Comparison of ENCODE assay signal across 8 cellular contexts in the genomic region with DNA sequence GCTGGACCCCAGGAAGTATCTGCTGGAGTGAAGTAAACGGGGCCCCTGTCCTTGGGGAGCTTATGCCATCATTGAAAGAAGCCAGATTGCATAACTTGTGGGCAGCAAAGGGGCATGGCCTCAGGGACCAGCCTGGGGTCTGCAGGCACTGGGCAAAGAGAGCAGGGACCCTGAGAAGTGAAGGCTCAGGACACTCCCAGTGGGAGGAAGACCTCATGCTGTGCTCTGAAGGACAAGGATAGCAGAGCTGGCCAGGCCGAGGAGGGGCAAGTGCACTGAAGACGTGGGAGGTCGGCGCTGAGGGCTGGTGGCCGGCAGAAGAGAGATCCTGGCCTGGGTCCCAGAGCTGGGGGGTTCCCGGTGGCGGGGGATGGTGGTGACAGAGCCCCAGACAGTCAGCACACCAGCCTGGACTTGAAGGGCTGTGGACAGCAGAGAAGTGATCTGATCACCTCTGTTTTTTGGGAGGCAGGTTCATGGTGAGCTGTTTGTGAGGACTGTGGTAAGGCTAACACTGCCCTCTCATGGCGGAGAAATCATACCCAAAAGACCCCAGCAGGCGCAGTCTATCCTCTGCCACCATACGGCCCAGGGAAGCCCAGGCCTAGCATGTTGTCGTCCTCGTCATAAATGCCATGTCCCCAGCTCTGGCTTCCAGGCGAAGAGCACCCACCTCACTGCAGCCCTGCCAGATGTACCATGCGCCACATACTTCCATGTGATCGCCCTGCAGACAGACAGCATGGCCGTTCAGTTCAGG. TPM values are rescaled to one million over a fixed set of nuclear protein-coding genes. Genes with fewer than 3 reads are reported as not detected.
A peak's percentile ranks its signal among the peaks of the same experiment; 100 is the strongest.
DNase-seq lines count a peak whose midpoint lies in the region; ATAC-seq and TF ChIP-seq lines count a peak whose summit lies in the region.

No MANE protein-coding gene starts in this region.

- no peak overlapping the region for H3K4me3 Mint-ChIP-seq in progenitor cell of endocrine pancreas (ENCODE audit: low read depth)

- H3K4me1 Mint-ChIP-seq in progenitor cell of endocrine pancreas (ENCODE audit: low read depth): peaks cover 11% of the 10 kb centered on the region

- in situ Hi-C loops in GM13976 (cut with MboI; ENCODE audit: low sequenced_read_pairs, unreplicated experiment): loop anchor here (10.0 kb wide), 1 partner anchor 155 kb away; a partner anchor contains a TSS

- H3K27me3 Mint-ChIP-seq in progenitor cell of endocrine pancreas: no peaks in the 10 kb centered on the region

- H4K20me1 ChIP-seq in OCI-LY7 (ENCODE audit: insufficient read depth, low read length): no peaks in the 10 kb centered on the region

- peak overlapping the region; percentile 6; the same call in 1 of the 2 replicates for H3K27ac ChIP-seq in ACC112 (ENCODE audit: low read depth, low read length)
- H3K27ac ChIP-seq in OCI-LY7 (ENCODE audit: low read depth, low read length, poor library complexity, severe bottlenecking): no peak overlapping the region

- H3K4me1 ChIP-seq in ACC112 (ENCODE audit: control insufficient read depth, insufficient read depth, low read length, unreplicated experiment): peaks cover 21% of the 10 kb centered on the region
- H3K4me1 ChIP-seq in OCI-LY7 (ENCODE audit: insufficient read depth, low read length, poor library complexity, severe bottlenecking): peaks cover 17% of the 10 kb centered on the region

- H3K79me2 ChIP-seq in ACC112 (ENCODE audit: control insufficient read depth, insufficient read depth, low read length, unreplicated experiment) (no peaks in the 10 kb centered on the region), OCI-LY7 (ENCODE audit: insufficient read depth, low read depth, low read length) (no peaks in the 10 kb centered on the region)

- intact Hi-C loops in OCI-LY7 (cut with micrococcal nuclease; ENCODE audit: unreplicated experiment): loop anchor here (1.0 to 5.0 kb wide), 3 partner anchors 42 to 221 kb away; a partner anchor contains a TSS

- H2AFZ ChIP-seq in ACC112 (ENCODE audit: low read length, unreplicated experiment): no peak overlapping the region
- H2AFZ ChIP-seq in OCI-LY7 (ENCODE audit: low read length): no peak overlapping the region

- no peak overlapping the region for H3K4me2 ChIP-seq in OCI-LY7 (ENCODE audit: low read length)

- peak; percentile 23 for ATAC-seq in esophagus mucosa
- no peak for ATAC-seq in GM21737 (IDR thresholded peaks at IDR 0.05; ENCODE audit: unreplicated experiment)
- no peak for ATAC-seq in GM18502 (IDR thresholded peaks at IDR 0.05; ENCODE audit: poor library complexity, unreplicated experiment)

- H3K9me2 ChIP-seq in OCI-LY7 (ENCODE audit: insufficient read depth, low read length): no peaks in the 10 kb centered on the region

- POLR2A ChIA-PET in OCI-LY7 (lab: Charles Lee): interaction anchor here (0.8 to 1.3 kb wide), 2 partner anchors 10 to 161 kb away, joined by 3 read pairs; a partner anchor contains a TSS

- peak; percentile 65 for DNase-seq in GM13976 (ENCODE audit: low spot score)
- DNase-seq in OCI-LY7 (ENCODE audit: low spot score): peak; percentile 61
- DNase-seq in progenitor cell of endocrine pancreas (ENCODE audit: low spot score, unreplicated experiment): no peak
- DNase-seq in NCI-H345 treated with DMSO at 0.1 percent for 48 hours (lab: John Stamatoyannopoulos, UW; ENCODE audit: unreplicated experiment): no peak

- TF ChIP-seq CTCF in GM13976 (IDR thresholded peaks at IDR 0.05; ENCODE audit: borderline replicate concordance, control extremely low read depth, extremely low read depth, insufficient read depth, missing control alignments) (no peak), OCI-LY7 (conservative IDR thresholded peaks at IDR 0.05; ENCODE audit: low read length) (peak; percentile 76), progenitor cell of endocrine pancreas (IDR thresholded peaks at IDR 0.05; ENCODE audit: unreplicated experiment) (peak; percentile 52)

- CTCF ChIA-PET in OCI-LY7 (lab: Charles Lee; ENCODE audit: unreplicated experiment): interaction anchor here (1.0 kb wide), 1 partner anchor 158 kb away, joined by 4 read pairs; no protein-coding TSS in a partner anchor

- no peaks in the 10 kb centered on the region for H3K9me3 ChIP-seq in OCI-LY7 (ENCODE audit: low read length)

- BruUV-seq in OCI-LY7 (replicated peaks; lab: Mats Ljungman, UMichigan): no TSS peak

- H3K9me3 Mint-ChIP-seq in progenitor cell of endocrine pancreas (ENCODE audit: low read depth): no peaks in the 10 kb centered on the region

- peaks cover 1% of the 10 kb centered on the region for H3K36me3 Mint-ChIP-seq in progenitor cell of endocrine pancreas (ENCODE audit: insufficient read depth)

- no peaks in the 10 kb centered on the region for H3K27me3 ChIP-seq in ACC112 (ENCODE audit: insufficient read depth, low read length)

- H3K27ac Mint-ChIP-seq in progenitor cell of endocrine pancreas: peak overlapping the region; percentile 82

- no peaks in the 10 kb centered on the region for H3K36me3 ChIP-seq in ACC112 (ENCODE audit: insufficient read depth, low read length)
- H3K36me3 ChIP-seq in OCI-LY7 (ENCODE audit: insufficient read depth, low read length): no peaks in the 10 kb centered on the region

- H3K4me3 ChIP-seq in ACC112 (ENCODE audit: low read depth, low read length) (no peak overlapping the region), OCI-LY7 (ENCODE audit: low read depth, low read length, poor library complexity, severe bottlenecking) (no peak overlapping the region)

RNA-seq across cellular contexts. Expression of a gene that starts 7.1 kb away (rescaled TPM):
- 33.8 and 34.1 TPM in 2 replicates for total RNA-seq in OCI-LY7 (2014; rRNA removed; shearing (Covaris generic))
- 43.9 and 50.6 TPM in 2 replicates for total RNA-seq in OCI-LY7 (2022)
- 89.9 TPM for total RNA-seq in esophagus mucosa
- 98.7 and 102 TPM in 2 replicates for total RNA-seq in progenitor cell of endocrine pancreas

RNA-seq across cellular contexts. Expression of a gene that starts 29.1 kb away (rescaled TPM):
- 1.1 and 3.2 TPM in 2 replicates for total RNA-seq in OCI-LY7 (2014; rRNA removed; shearing (Covaris generic))
- 1.3 TPM in 2 replicates for total RNA-seq in OCI-LY7 (2022)
- not detected for total RNA-seq in esophagus mucosa
- total RNA-seq in progenitor cell of endocrine pancreas: 6.3 and 7.1 TPM in 2 replicates

RNA-seq across cellular contexts. Expression of a gene that starts 40.8 kb away (rescaled TPM):
- total RNA-seq in OCI-LY7 (2014; rRNA removed; shearing (Covaris generic)): 102 and 105 TPM in 2 replicates
- total RNA-seq in OCI-LY7 (2022): 203 and 222 TPM in 2 replicates
- total RNA-seq in esophagus mucosa: 161 TPM
- total RNA-seq in progenitor cell of endocrine pancreas: 186 and 188 TPM in 2 replicates

RNA-seq across cellular contexts. Expression of a gene that starts 57.7 kb away (rescaled TPM):
- total RNA-seq in OCI-LY7 (2014; rRNA removed; shearing (Covaris generic)): 76.4 and 87.1 TPM in 2 replicates
- total RNA-seq in OCI-LY7 (2022) (118 and 124 TPM in 2 replicates), esophagus mucosa (75.5 TPM), progenitor cell of endocrine pancreas (113 and 117 TPM in 2 replicates)

Comparison
In these comparisons a context has a peak if more than half of its experiments do, and no peak if none do; other contexts are left out.
1. DNase-seq: peak in GM13976 (single experiment) and OCI-LY7 (single experiment); none in progenitor cell of endocrine pancreas (single experiment) and NCI-H345 treated with DMSO at 0.1 percent for 48 hours (single experiment).